ENCODE assay signal across 12 cellular contexts in the genomic region with DNA sequence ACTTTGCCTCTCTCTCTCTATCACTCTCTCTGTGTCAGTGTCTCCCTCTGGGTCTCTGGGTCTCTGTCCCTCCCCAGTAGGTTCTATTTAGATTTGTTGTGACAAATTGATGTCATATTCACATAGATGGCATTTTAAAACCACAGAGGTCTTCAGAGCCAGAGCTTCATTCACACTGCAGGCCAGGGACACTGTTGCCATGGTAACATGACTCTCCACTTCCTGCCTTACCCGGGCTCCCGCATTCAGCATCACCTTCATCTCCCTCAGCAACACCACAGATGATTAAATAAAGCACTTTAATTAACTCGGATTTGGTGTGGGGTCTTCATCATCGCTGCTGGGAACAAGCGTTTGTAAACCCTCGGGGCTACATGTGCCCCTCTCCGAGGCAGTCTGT.
DNase-seq lines count a peak whose midpoint lies in the region; ATAC-seq and TF ChIP-seq lines count a peak whose summit lies in the region.
"Had no signal": no experiment of that assay in that cellular context is flagged by ENCODE, and none has a peak within 500 bp of the region (broad histone marks: within the 10 kb centered on the region; RNA-seq: fewer than 3 reads in every experiment).

No MANE protein-coding gene starts in this region.

- BruUV-seq in Caco-2 (replicated peaks; lab: Mats Ljungman, UMichigan): no TSS peak

- H3K4me3 Mint-ChIP-seq in glutamatergic neuron (ENCODE audit: unreplicated experiment) (no peak overlapping the region), Caco-2 (ENCODE audit: unreplicated experiment) (no peak overlapping the region)

- H3K36me3 Mint-ChIP-seq in glutamatergic neuron (ENCODE audit: unreplicated experiment) (no peaks in the 10 kb centered on the region), Caco-2 (ENCODE audit: insufficient read depth, unreplicated experiment) (no peaks in the 10 kb centered on the region)

- H3K9me3 ChIP-seq in tibial nerve (no peaks in the 10 kb centered on the region), Caco-2 (no peaks in the 10 kb centered on the region)
- H3K9me3 ChIP-seq: upper lobe of right lung had no signal

- intact Hi-C loops in Caco-2 (cut with micrococcal nuclease; ENCODE audit: unreplicated experiment): no loop called here

- H3K9me3 Mint-ChIP-seq in glutamatergic neuron (ENCODE audit: unreplicated experiment) (peaks cover 2% of the 10 kb centered on the region), Caco-2 (ENCODE audit: unreplicated experiment) (peaks cover 10% of the 10 kb centered on the region)

- H3K4me3 ChIP-seq in brain microvascular endothelial cell (ENCODE audit: low read depth, low read length): no peak overlapping the region
- H3K4me3 ChIP-seq in tibial nerve: no peak overlapping the region
- H3K4me3 ChIP-seq in Caco-2 (ENCODE audit: low read depth, low read length): no peak overlapping the region
- H3K4me3 ChIP-seq: coronary artery, upper lobe of right lung had no signal

- CTCF ChIA-PET in Caco-2 (lab: Charles Lee): no interaction called here

- TF ChIP-seq EP300 in tibial nerve (IDR thresholded peaks at IDR 0.05): no peak

- POLR2A ChIA-PET in Caco-2 (lab: Charles Lee): no interaction called here

- in situ Hi-C loops in brain microvascular endothelial cell (cut with HindIII; ENCODE audit: low pct_ligation_motif_present, low sequenced_read_pairs): no loop called here

- DNase-seq in A172 (ENCODE audit: low spot score) (peak; percentile 77), Daoy (ENCODE audit: low read depth) (peak; percentile 49), NCI-H510A (lab: John Stamatoyannopoulos, UW) (peak; percentile 87), brain microvascular endothelial cell (peak; percentile 36), tibial nerve (ENCODE audit: low spot score in 2 of 2) (no peak), glutamatergic neuron (no peak), Caco-2 (no peak)
- DNase-seq: kidney glomerular epithelial cell, upper lobe of right lung had no signal

- H3K27me3 Mint-ChIP-seq in glutamatergic neuron (ENCODE audit: unreplicated experiment): peaks cover 5% of the 10 kb centered on the region
- H3K27me3 Mint-ChIP-seq in Caco-2 (ENCODE audit: insufficient read depth, unreplicated experiment): no peaks in the 10 kb centered on the region

- no peaks in the 10 kb centered on the region for H3K27me3 ChIP-seq in brain microvascular endothelial cell (replicated peaks)
- H3K27me3 ChIP-seq in tibial nerve: no peaks in the 10 kb centered on the region
- H3K27me3 ChIP-seq in Caco-2 (replicated peaks; ENCODE audit: control insufficient read depth, insufficient read depth, low read length): no peaks in the 10 kb centered on the region
- H3K27me3 ChIP-seq: upper lobe of right lung had no signal

- no peak for ATAC-seq in HG02981 (IDR thresholded peaks at IDR 0.05; ENCODE audit: unreplicated experiment)

- TF ChIP-seq CTCF in brain microvascular endothelial cell (IDR thresholded peaks at IDR 0.05; ENCODE audit: low read depth, low read length, missing control alignments) (no peak), tibial nerve (IDR thresholded peaks at IDR 0.05) (no peak), glutamatergic neuron (IDR thresholded peaks at IDR 0.05; ENCODE audit: partially characterized antibody, unreplicated experiment) (no peak), Caco-2 (IDR thresholded peaks at IDR 0.05; ENCODE audit: insufficient read depth in 1 of 2, low read depth in 1 of 2, low read length in 1 of 2, severe bottlenecking in 1 of 2, unreplicated experiment in 1 of 2) (no peak)

- 38 to 46% methylated on average over 7 of the region's 7 CpGs for WGBS in tibial nerve, 2 donors

- no peak overlapping the region for H3K27ac ChIP-seq in brain microvascular endothelial cell
- H3K27ac ChIP-seq in tibial nerve: no peak overlapping the region
- H3K27ac ChIP-seq: coronary artery, upper lobe of right lung, VCaP had no signal

- no peak for TF ChIP-seq POLR2A in tibial nerve (IDR thresholded peaks at IDR 0.05)

- no peaks in the 10 kb centered on the region for H3K36me3 ChIP-seq in brain microvascular endothelial cell (replicated peaks)
- H3K36me3 ChIP-seq in tibial nerve: no peaks in the 10 kb centered on the region
- H3K36me3 ChIP-seq in Caco-2 (ENCODE audit: control insufficient read depth, insufficient read depth, low read length): no peaks in the 10 kb centered on the region
- H3K36me3 ChIP-seq: upper lobe of right lung had no signal

- no peak overlapping the region for H3K27ac Mint-ChIP-seq in glutamatergic neuron (ENCODE audit: unreplicated experiment)
- H3K27ac Mint-ChIP-seq in Caco-2 (ENCODE audit: unreplicated experiment): no peak overlapping the region

- H3K4me1 ChIP-seq in tibial nerve (no peaks in the 10 kb centered on the region), Caco-2 (no peaks in the 10 kb centered on the region)
- H3K4me1 ChIP-seq: upper lobe of right lung had no signal

- no peaks in the 10 kb centered on the region for H3K4me1 Mint-ChIP-seq in glutamatergic neuron (ENCODE audit: low read depth, unreplicated experiment)
- no peaks in the 10 kb centered on the region for H3K4me1 Mint-ChIP-seq in Caco-2 (ENCODE audit: low read depth, unreplicated experiment)

Comparison
In these comparisons a context has a peak if more than half of its experiments do, and no peak if none do; other contexts are left out.
1. DNase-seq: peak in A172 (single experiment), Daoy (single experiment), NCI-H510A (single experiment) and brain microvascular endothelial cell (single experiment); none in tibial nerve (0 of 2), glutamatergic neuron (single experiment) and Caco-2 (0 of 2).